Comparison of ENCODE assay signal across 15 cellular contexts in the genomic region with DNA sequence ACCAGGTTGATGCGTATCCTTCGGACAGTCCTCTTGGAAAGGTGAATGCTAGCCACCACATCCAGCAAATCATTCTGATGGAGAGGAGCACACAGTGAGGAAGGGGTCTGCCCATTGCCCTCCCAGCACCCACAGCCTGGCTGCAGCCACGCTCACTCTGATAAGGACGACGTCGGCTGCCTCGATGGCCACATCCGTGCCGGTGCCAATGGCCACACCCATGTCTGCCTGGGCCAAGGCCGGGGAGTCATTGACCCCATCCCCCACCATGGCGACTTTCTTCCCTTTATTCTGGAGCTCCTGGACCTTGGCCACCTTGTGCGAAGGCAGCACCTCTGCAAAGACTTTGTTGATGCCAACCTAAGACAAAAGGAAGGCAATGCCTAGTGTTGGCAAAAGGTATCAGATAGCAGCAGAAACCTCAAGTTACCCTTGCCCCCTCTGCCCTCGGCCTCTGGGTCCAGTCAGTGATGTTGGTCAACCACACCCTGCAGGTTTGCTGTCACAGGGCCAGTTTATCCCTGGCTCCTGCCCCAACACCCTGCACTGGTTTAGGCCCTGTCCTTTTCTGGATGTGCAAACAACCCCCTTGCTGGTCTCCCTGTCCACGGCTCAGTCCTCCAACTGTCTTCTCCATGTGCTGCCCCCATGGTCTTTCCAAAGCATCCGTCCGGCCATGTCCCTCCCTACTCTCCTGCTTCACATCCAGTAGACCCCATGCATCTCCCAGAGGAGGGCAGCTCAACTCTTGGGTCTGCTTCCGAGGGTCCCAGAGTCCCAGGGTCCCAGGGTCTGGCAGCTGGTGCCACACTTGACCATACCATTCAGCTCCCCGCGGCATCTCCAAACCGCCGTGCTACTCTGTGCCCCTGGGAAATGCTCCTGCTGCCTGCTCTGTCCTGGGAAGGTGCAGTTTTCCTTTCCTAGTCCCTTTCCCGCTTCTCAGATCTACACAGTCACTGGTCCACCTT.
DNase-seq lines count a peak whose midpoint lies in the region; ATAC-seq and TF ChIP-seq lines count a peak whose summit lies in the region.
"Had no signal": no experiment of that assay in that cellular context is flagged by ENCODE, and none has a peak within 500 bp of the region (broad histone marks: within the 10 kb centered on the region; RNA-seq: fewer than 3 reads in every experiment).

No MANE protein-coding gene starts in this region.

- no peak overlapping the region for H3K4me3 ChIP-seq in CD4-positive, CD25-positive, alpha-beta regulatory T cell (ENCODE audit: low read depth, low read length)
- H3K4me3 ChIP-seq in GM23338, result no peak overlapping the region
- H3K4me3 ChIP-seq: HAP-1 had no signal

- no peaks in the 10 kb centered on the region for H4K20me1 ChIP-seq in GM23338 (replicated peaks; ENCODE audit: insufficient read depth)

- peak overlapping the region in 1 of 4 donors; percentile 41 for H3K4me3 Mint-ChIP-seq in CD4-positive, CD25-positive, alpha-beta regulatory T cell
- H3K4me3 Mint-ChIP-seq in GM23338 (no peak overlapping the region), endothelial cell (ENCODE audit: unreplicated experiment) (peak overlapping the region; percentile 40)
- H3K4me3 Mint-ChIP-seq: CD4-positive, alpha-beta T cell had no signal

- H3K4me1 Mint-ChIP-seq in CD4-positive, CD25-positive, alpha-beta regulatory T cell, result peaks cover 0 to 39% (median 21%) of the 10 kb centered on the region in 4 donors
- no peaks in the 10 kb centered on the region; the same call in 2 of the 3 replicates for H3K4me1 Mint-ChIP-seq in GM23338
- H3K4me1 Mint-ChIP-seq in endothelial cell (ENCODE audit: unreplicated experiment), result peaks cover 14% of the 10 kb centered on the region

- TF ChIP-seq CTCF in GM23338 (conservative IDR thresholded peaks at IDR 0.05; ENCODE audit: low read depth in 2 of 2) (no peak), endothelial cell (IDR thresholded peaks at IDR 0.05; ENCODE audit: unreplicated experiment) (no peak)

- no peaks in the 10 kb centered on the region for H3F3A ChIP-seq in GM23338 (replicated peaks; ENCODE audit: low read depth)

- no peaks in the 10 kb centered on the region for H3K79me2 ChIP-seq in GM23338 (replicated peaks; ENCODE audit: insufficient read depth)

- DNase-seq in CD4-positive, CD25-positive, alpha-beta regulatory T cell, result no peak
- DNase-seq in GM23338 (ENCODE audit: low spot score), result no peak
- no peak for DNase-seq in endothelial cell (ENCODE audit: low spot score)
- DNase-seq in mesenteric fat pad (ENCODE audit: low spot score), result peak; percentile 81
- DNase-seq: ACHN; BE2C; C1 segment of cervical spinal cord; CD4-positive, alpha-beta T cell; GDM1; KG1 had no signal

- no peak overlapping the region for H2AFZ ChIP-seq in GM23338

- ATAC-seq in CD4-positive, CD25-positive, alpha-beta regulatory T cell (ENCODE audit: low read depth in 2 of 2), result no peak
- ATAC-seq in GM23338, result no peak
- no peak for ATAC-seq in HG03457 (IDR thresholded peaks at IDR 0.05; ENCODE audit: unreplicated experiment)
- ATAC-seq in HG03521 (IDR thresholded peaks at IDR 0.05; ENCODE audit: unreplicated experiment), result no peak
- ATAC-seq in HG03342 (IDR thresholded peaks at IDR 0.05; ENCODE audit: unreplicated experiment), result no peak

- no peak overlapping the region for H3K4me2 ChIP-seq in GM23338

- no peaks in the 10 kb centered on the region for H3K9me3 ChIP-seq in CD4-positive, CD25-positive, alpha-beta regulatory T cell (ENCODE audit: control insufficient read depth in 2 of 2, low read length in 2 of 2)
- H3K9me3 ChIP-seq: BE2C, Caco-2, HAP-1 had no signal

- peaks cover 8% of the 10 kb centered on the region for H3K27me3 Mint-ChIP-seq in CD4-positive, CD25-positive, alpha-beta regulatory T cell
- H3K27me3 Mint-ChIP-seq in GM23338 (ENCODE audit: insufficient read depth, low read depth, poor library complexity) (peaks cover 11% of the 10 kb centered on the region), endothelial cell (ENCODE audit: unreplicated experiment) (peaks cover 6% of the 10 kb centered on the region)
- H3K27me3 Mint-ChIP-seq: CD4-positive, alpha-beta T cell had no signal

- no peak overlapping the region for H3K27ac ChIP-seq in CD4-positive, CD25-positive, alpha-beta regulatory T cell (ENCODE audit: insufficient read depth, low read length, poor library complexity, severe bottlenecking)
- H3K27ac ChIP-seq in GM23338 (ENCODE audit: low read depth), result no peak overlapping the region

- no peaks in the 10 kb centered on the region for H3K36me3 ChIP-seq in CD4-positive, CD25-positive, alpha-beta regulatory T cell (ENCODE audit: control insufficient read depth, insufficient read depth, low read length)
- no peaks in the 10 kb centered on the region; the same call in 1 of the 2 replicates for H3K36me3 ChIP-seq in GM23338 (ENCODE audit: insufficient read depth)
- H3K36me3 ChIP-seq: BE2C, HAP-1 had no signal

- no peaks in the 10 kb centered on the region for H3K27me3 ChIP-seq in CD4-positive, CD25-positive, alpha-beta regulatory T cell (ENCODE audit: control insufficient read depth, insufficient read depth, low read length)
- H3K27me3 ChIP-seq in GM23338 (ENCODE audit: insufficient read depth), result no peaks in the 10 kb centered on the region
- H3K27me3 ChIP-seq: BE2C had no signal

- no peaks in the 10 kb centered on the region for H3K36me3 Mint-ChIP-seq in CD4-positive, CD25-positive, alpha-beta regulatory T cell
- no peaks in the 10 kb centered on the region; the same call in 1 of the 3 replicates for H3K36me3 Mint-ChIP-seq in GM23338 (ENCODE audit: low read depth)
- H3K36me3 Mint-ChIP-seq in endothelial cell (ENCODE audit: low read depth, unreplicated experiment), result peaks cover 14% of the 10 kb centered on the region

- H3K9me3 Mint-ChIP-seq in CD4-positive, CD25-positive, alpha-beta regulatory T cell, result no peaks in the 10 kb centered on the region
- no peaks in the 10 kb centered on the region; the same call in 2 of the 3 replicates for H3K9me3 Mint-ChIP-seq in GM23338
- no peaks in the 10 kb centered on the region for H3K9me3 Mint-ChIP-seq in endothelial cell (ENCODE audit: unreplicated experiment)
- H3K9me3 Mint-ChIP-seq: CD4-positive, alpha-beta T cell had no signal

- no peaks in the 10 kb centered on the region for H3K9me2 ChIP-seq in GM23338 (ENCODE audit: insufficient read depth)

- H3K4me1 ChIP-seq in CD4-positive, CD25-positive, alpha-beta regulatory T cell (ENCODE audit: control insufficient read depth, insufficient read depth, low read length, poor library complexity, severe bottlenecking), result peaks cover 15% of the 10 kb centered on the region
- no peaks in the 10 kb centered on the region for H3K4me1 ChIP-seq in GM23338 (ENCODE audit: insufficient read depth)
- H3K4me1 ChIP-seq: BE2C, Caco-2, HAP-1 had no signal

- peak overlapping the region in 2 of 3 donors; percentile 52 to 69 for H3K27ac Mint-ChIP-seq in CD4-positive, CD25-positive, alpha-beta regulatory T cell
- H3K27ac Mint-ChIP-seq in GM23338 (peak overlapping the region; percentile 70; the same call in 1 of the 2 replicates), endothelial cell (ENCODE audit: unreplicated experiment) (no peak overlapping the region)

TF ChIP-seq in GM23338, 12 proteins besides CTCF, POLR2A, EP300 and RAD21 (continues in another document):
- TF ChIP-seq, protein P1, sequence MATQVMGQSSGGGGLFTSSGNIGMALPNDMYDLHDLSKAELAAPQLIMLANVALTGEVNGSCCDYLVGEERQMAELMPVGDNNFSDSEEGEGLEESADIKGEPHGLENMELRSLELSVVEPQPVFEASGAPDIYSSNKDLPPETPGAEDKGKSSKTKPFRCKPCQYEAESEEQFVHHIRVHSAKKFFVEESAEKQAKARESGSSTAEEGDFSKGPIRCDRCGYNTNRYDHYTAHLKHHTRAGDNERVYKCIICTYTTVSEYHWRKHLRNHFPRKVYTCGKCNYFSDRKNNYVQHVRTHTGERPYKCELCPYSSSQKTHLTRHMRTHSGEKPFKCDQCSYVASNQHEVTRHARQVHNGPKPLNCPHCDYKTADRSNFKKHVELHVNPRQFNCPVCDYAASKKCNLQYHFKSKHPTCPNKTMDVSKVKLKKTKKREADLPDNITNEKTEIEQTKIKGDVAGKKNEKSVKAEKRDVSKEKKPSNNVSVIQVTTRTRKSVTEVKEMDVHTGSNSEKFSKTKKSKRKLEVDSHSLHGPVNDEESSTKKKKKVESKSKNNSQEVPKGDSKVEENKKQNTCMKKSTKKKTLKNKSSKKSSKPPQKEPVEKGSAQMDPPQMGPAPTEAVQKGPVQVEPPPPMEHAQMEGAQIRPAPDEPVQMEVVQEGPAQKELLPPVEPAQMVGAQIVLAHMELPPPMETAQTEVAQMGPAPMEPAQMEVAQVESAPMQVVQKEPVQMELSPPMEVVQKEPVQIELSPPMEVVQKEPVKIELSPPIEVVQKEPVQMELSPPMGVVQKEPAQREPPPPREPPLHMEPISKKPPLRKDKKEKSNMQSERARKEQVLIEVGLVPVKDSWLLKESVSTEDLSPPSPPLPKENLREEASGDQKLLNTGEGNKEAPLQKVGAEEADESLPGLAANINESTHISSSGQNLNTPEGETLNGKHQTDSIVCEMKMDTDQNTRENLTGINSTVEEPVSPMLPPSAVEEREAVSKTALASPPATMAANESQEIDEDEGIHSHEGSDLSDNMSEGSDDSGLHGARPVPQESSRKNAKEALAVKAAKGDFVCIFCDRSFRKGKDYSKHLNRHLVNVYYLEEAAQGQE (IDR thresholded peaks at IDR 0.05; ENCODE audit: unreplicated experiment), result no peak
- TF ChIP-seq EZH2phosphoT487 (IDR thresholded peaks at IDR 0.05; ENCODE audit: unreplicated experiment) (no peak), STAT1 (IDR thresholded peaks at IDR 0.05; ENCODE audit: unreplicated experiment) (no peak), EZH2 (IDR thresholded peaks at IDR 0.05; ENCODE audit: low read depth, unreplicated experiment) (no peak), JUNB (IDR thresholded peaks at IDR 0.05; ENCODE audit: unreplicated experiment) (no peak), ZNF114 (CRISPR knock-in tag; IDR thresholded peaks at IDR 0.05) (no peak), POLR2AphosphoS5 (IDR thresholded peaks at IDR 0.05; ENCODE audit: low read depth) (no peak), CREB1 (CRISPR knock-in tag; IDR thresholded peaks at IDR 0.05; ENCODE audit: low read depth) (no peak)
- TF ChIP-seq, protein P2, sequence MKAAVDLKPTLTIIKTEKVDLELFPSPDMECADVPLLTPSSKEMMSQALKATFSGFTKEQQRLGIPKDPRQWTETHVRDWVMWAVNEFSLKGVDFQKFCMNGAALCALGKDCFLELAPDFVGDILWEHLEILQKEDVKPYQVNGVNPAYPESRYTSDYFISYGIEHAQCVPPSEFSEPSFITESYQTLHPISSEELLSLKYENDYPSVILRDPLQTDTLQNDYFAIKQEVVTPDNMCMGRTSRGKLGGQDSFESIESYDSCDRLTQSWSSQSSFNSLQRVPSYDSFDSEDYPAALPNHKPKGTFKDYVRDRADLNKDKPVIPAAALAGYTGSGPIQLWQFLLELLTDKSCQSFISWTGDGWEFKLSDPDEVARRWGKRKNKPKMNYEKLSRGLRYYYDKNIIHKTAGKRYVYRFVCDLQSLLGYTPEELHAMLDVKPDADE (IDR thresholded peaks at IDR 0.05), result no peak
